Comparison of ENCODE assay signal across 10 cellular contexts in genomic region chr10:74691164-74691563, GRCh38.
"Had no signal": no experiment of that assay in that cellular context is flagged by ENCODE, and none has a peak within 500 bp of the region (broad histone marks: within the 10 kb centered on the region; RNA-seq: fewer than 3 reads in every experiment).

No MANE protein-coding gene starts in this region.

- FAIRE-seq: H1 had no signal

- ATAC-seq: GM23338, HCT116 had no signal

- H3K4me1 ChIP-seq: HAP-1 had no signal

- H3K27ac ChIP-seq: GM23248 had no signal

- DNase-seq: GM23248, GOT3, H7, H9, HCEC 1CT, HFFc6 had no signal

- H3K36me3 ChIP-seq: HAP-1 had no signal

- H3K9me3 ChIP-seq: HAP-1 had no signal

- H3K4me3 ChIP-seq: GM23248, GM23338, HAP-1 had no signal
